ENCODE assay signal across 39 cellular contexts in genomic region chr12:23742574-23742973, GRCh38.
"Had no signal": no experiment of that assay in that cellular context is flagged by ENCODE, and none has a peak within 500 bp of the region (broad histone marks: within the 10 kb centered on the region; RNA-seq: fewer than 3 reads in every experiment).

No MANE protein-coding gene starts in this region.

- H3K9me3 Mint-ChIP-seq: activated naive CD8-positive, alpha-beta T cell treated with anti-CD3 and anti-CD28 coated beads for 36 hours had no signal

- H3K4me1 Mint-ChIP-seq: activated naive CD4-positive, alpha-beta T cell treated with anti-CD3 and anti-CD28 coated beads, Interleukin-2, amount 10 ng/mL, durations not matched to agents 7 days and 5 days; activated naive CD4-positive, alpha-beta T cell treated with anti-CD3 and anti-CD28 coated beads, Interleukin-2, amount 50 U/mL, for 24 hours; activated naive CD8-positive, alpha-beta T cell treated with anti-CD3 and anti-CD28 coated beads for 36 hours; activated naive CD8-positive, alpha-beta T cell treated with anti-CD3 and anti-CD28 coated beads, Interleukin-2, amount 10 ng/mL, durations not matched to agents 7 days and 5 days; activated naive CD8-positive, alpha-beta T cell treated with anti-CD3 and anti-CD28 coated beads, Interleukin-2, amount 50 U/mL, for 24 hours; activated T-helper 17 cell treated with anti-CD3 and anti-CD28 coated beads, Interleukin-2, amount 50 U/mL, for 72 hours; brain; central memory CD8-positive, alpha-beta T cell had no signal

- H3K9me3 ChIP-seq: adrenal gland, ascending aorta, body of pancreas, breast epithelium had no signal

- H3K36me3 Mint-ChIP-seq: activated naive CD4-positive, alpha-beta T cell treated with anti-CD3 and anti-CD28 coated beads, Interleukin-2, amount 10 ng/mL, durations not matched to agents 7 days and 5 days; activated naive CD4-positive, alpha-beta T cell treated with anti-CD3 and anti-CD28 coated beads, Interleukin-2, amount 50 U/mL, for 24 hours; activated naive CD4-positive, alpha-beta T cell treated with anti-CD3 and anti-CD28 coated beads, Interleukin-2, amount 50 U/mL, for 72 hours; activated naive CD8-positive, alpha-beta T cell; activated naive CD8-positive, alpha-beta T cell treated with anti-CD3 and anti-CD28 coated beads for 36 hours; activated naive CD8-positive, alpha-beta T cell treated with anti-CD3 and anti-CD28 coated beads, Interleukin-2, amount 10 ng/mL, durations not matched to agents 7 days and 5 days had no signal

- H3K27ac ChIP-seq: adrenal gland, ascending aorta, body of pancreas, brain microvascular endothelial cell, breast epithelium, cardiac muscle cell had no signal

- H3K36me3 ChIP-seq: adrenal gland, brain microvascular endothelial cell, breast epithelium had no signal

- H3K4me3 Mint-ChIP-seq: activated naive CD4-positive, alpha-beta T cell treated with anti-CD3 and anti-CD28 coated beads for 36 hours; activated naive CD4-positive, alpha-beta T cell treated with anti-CD3 and anti-CD28 coated beads, Interleukin-2, amount 10 ng/mL, durations not matched to agents 7 days and 5 days; activated naive CD4-positive, alpha-beta T cell treated with anti-CD3 and anti-CD28 coated beads, Interleukin-2, amount 50 U/mL, for 24 hours; activated naive CD8-positive, alpha-beta T cell; activated naive CD8-positive, alpha-beta T cell treated with anti-CD3 and anti-CD28 coated beads for 36 hours; activated naive CD8-positive, alpha-beta T cell treated with anti-CD3 and anti-CD28 coated beads, Interleukin-2, amount 10 ng/mL, durations not matched to agents 7 days and 5 days; activated naive CD8-positive, alpha-beta T cell treated with anti-CD3 and anti-CD28 coated beads, Interleukin-2, amount 50 U/mL, for 24 hours; activated T-cell treated with anti-CD3 and anti-CD28 coated beads, Interleukin-2, amount 50 U/mL, for 24 hours; activated T-cell treated with anti-CD3 and anti-CD28 coated beads, Interleukin-2, amount 50 U/mL, for 4 hours; activated T-cell treated with anti-CD3 and anti-CD28 coated beads, Interleukin-2, amount 50 U/mL, for 72 hours; activated T-helper 1 cell treated with anti-CD3 and anti-CD28 coated beads, Interleukin-12 subunit alpha, Interleukin-12 subunit beta, Interleukin-2, Interleukin-4 antibody, amounts not matched to agents 30 ng/mL and 10 ng/mL and 1 ng/mL, durations not matched to agents 14 hours and 24 hours and 36 hours; activated T-helper 17 cell treated with anti-CD3 and anti-CD28 coated beads, Interleukin-2, amount 50 U/mL, for 72 hours; brain; central memory CD8-positive, alpha-beta T cell had no signal

- H3K27me3 Mint-ChIP-seq: activated naive CD4-positive, alpha-beta T cell treated with anti-CD3 and anti-CD28 coated beads, Interleukin-2, amount 10 ng/mL, durations not matched to agents 7 days and 5 days; activated naive CD4-positive, alpha-beta T cell treated with anti-CD3 and anti-CD28 coated beads, Interleukin-2, amount 50 U/mL, for 24 hours; activated naive CD8-positive, alpha-beta T cell; activated naive CD8-positive, alpha-beta T cell treated with anti-CD3 and anti-CD28 coated beads for 36 hours; activated naive CD8-positive, alpha-beta T cell treated with anti-CD3 and anti-CD28 coated beads, Interleukin-2, amount 10 ng/mL, durations not matched to agents 7 days and 5 days; activated naive CD8-positive, alpha-beta T cell treated with anti-CD3 and anti-CD28 coated beads, Interleukin-2, amount 50 U/mL, for 24 hours; activated T-cell treated with anti-CD3 and anti-CD28 coated beads, Interleukin-2, amount 50 U/mL, for 24 hours; activated T-helper 17 cell treated with anti-CD3 and anti-CD28 coated beads, Interleukin-2, amount 50 U/mL, for 72 hours; brain; central memory CD8-positive, alpha-beta T cell had no signal

- ATAC-seq: activated naive CD4-positive, alpha-beta T cell treated with anti-CD3 and anti-CD28 coated beads, Interleukin-2, amount 50 U/mL, for 72 hours; activated naive CD8-positive, alpha-beta T cell treated with anti-CD3 and anti-CD28 coated beads, Interleukin-2, amount 50 U/mL, for 24 hours; activated T-cell treated with anti-CD3 and anti-CD28 coated beads, Interleukin-2, amount 50 U/mL, for 4 hours; activated T-cell treated with anti-CD3 and anti-CD28 coated beads, Interleukin-2, amount 50 U/mL, for 72 hours; activated T-helper 17 cell treated with anti-CD3 and anti-CD28 coated beads, Interleukin-2, amount 50 U/mL, for 72 hours; body of pancreas had no signal

- H3K4me3 ChIP-seq: adrenal gland, ascending aorta, body of pancreas, breast epithelium, cardiac muscle cell had no signal

- H3K27me3 ChIP-seq: adrenal gland, ascending aorta, body of pancreas, brain microvascular endothelial cell, breast epithelium, cardiac muscle cell had no signal

- DNase-seq: activated effector memory CD4-positive, alpha-beta T cell treated with anti-CD3 and anti-CD28 coated beads, Interleukin-2, amount 50 U/mL, for 16 hours; activated effector memory CD4-positive, alpha-beta T cell treated with Interleukin-2 at 50 U/mL for 16 hours; activated gamma-delta T cell; activated gamma-delta T cell treated with Interleukin-2 at 50 U/mL for 16 hours; activated naive CD4-positive, alpha-beta T cell; activated naive CD4-positive, alpha-beta T cell treated with anti-CD3 and anti-CD28 coated beads for 36 hours; activated naive CD4-positive, alpha-beta T cell treated with anti-CD3 and anti-CD28 coated beads, Interleukin-2, amount 10 ng/mL, durations not matched to agents 7 days and 5 days; activated naive CD4-positive, alpha-beta T cell treated with anti-CD3 and anti-CD28 coated beads, Interleukin-2, amount 50 U/mL, for 16 hours; activated naive CD4-positive, alpha-beta T cell treated with Interleukin-2 at 50 U/mL for 16 hours; activated naive CD8-positive, alpha-beta T cell treated with anti-CD3 and anti-CD28 coated beads for 36 hours; activated naive CD8-positive, alpha-beta T cell treated with anti-CD3 and anti-CD28 coated beads, Interleukin-2, amount 10 ng/mL, durations not matched to agents 7 days and 5 days; activated naive CD8-positive, alpha-beta T cell treated with anti-CD3 and anti-CD28 coated beads, Interleukin-2, amount 50 U/mL, for 24 hours; activated T-cell treated with anti-CD3 and anti-CD28 coated beads, Interleukin-2, amount 50 U/mL, for 24 hours; activated T-cell treated with anti-CD3 and anti-CD28 coated beads, Interleukin-2, amount 50 U/mL, for 4 hours; activated T-cell treated with anti-CD3 and anti-CD28 coated beads, Interleukin-2, amount 50 U/mL, for 48 hours; activated T-cell treated with anti-CD3 and anti-CD28 coated beads, Interleukin-2, amount 50 U/mL, for 72 hours; adrenal gland; amniotic stem cell; amygdala; anterior cingulate cortex; aorta; body of pancreas; brain microvascular endothelial cell; caudate nucleus; central memory CD4-positive, alpha-beta T cell; cerebellar nuclear complex had no signal

- FAIRE-seq: astrocyte, bronchial epithelial cell had no signal

- H3K4me1 ChIP-seq: adrenal gland, ascending aorta, body of pancreas, breast epithelium had no signal

- H3K27ac Mint-ChIP-seq: activated naive CD4-positive, alpha-beta T cell treated with anti-CD3 and anti-CD28 coated beads for 36 hours; activated naive CD4-positive, alpha-beta T cell treated with anti-CD3 and anti-CD28 coated beads, Interleukin-2, amount 10 ng/mL, durations not matched to agents 7 days and 5 days; activated naive CD4-positive, alpha-beta T cell treated with anti-CD3 and anti-CD28 coated beads, Interleukin-2, amount 50 U/mL, for 24 hours; activated naive CD4-positive, alpha-beta T cell treated with anti-CD3 and anti-CD28 coated beads, Interleukin-2, amount 50 U/mL, for 72 hours; activated naive CD8-positive, alpha-beta T cell; activated naive CD8-positive, alpha-beta T cell treated with anti-CD3 and anti-CD28 coated beads for 36 hours; activated naive CD8-positive, alpha-beta T cell treated with anti-CD3 and anti-CD28 coated beads, Interleukin-2, amount 10 ng/mL, durations not matched to agents 7 days and 5 days; activated naive CD8-positive, alpha-beta T cell treated with anti-CD3 and anti-CD28 coated beads, Interleukin-2, amount 50 U/mL, for 24 hours; activated T-cell treated with anti-CD3 and anti-CD28 coated beads, Interleukin-2, amount 50 U/mL, for 24 hours; activated T-cell treated with anti-CD3 and anti-CD28 coated beads, Interleukin-2, amount 50 U/mL, for 72 hours; activated T-helper 1 cell treated with anti-CD3 and anti-CD28 coated beads, Interleukin-12 subunit alpha, Interleukin-12 subunit beta, Interleukin-2, Interleukin-4 antibody, amounts not matched to agents 30 ng/mL and 10 ng/mL and 1 ng/mL, durations not matched to agents 14 hours and 24 hours and 36 hours; activated T-helper 17 cell treated with anti-CD3 and anti-CD28 coated beads, Interleukin-2, amount 50 U/mL, for 72 hours; activated T-helper 2 cell treated with anti-CD3 and anti-CD28 coated beads, Interferon-gamma antibody, Interleukin-2, Interleukin-4, amounts not matched to agents 10 μg/mL and 5 μg/mL and 100 μg/mL, durations not matched to agents 14 hours and 24 hours and 36 hours; brain had no signal
